ENCODE assay signal across 15 cellular contexts in the genomic region with DNA sequence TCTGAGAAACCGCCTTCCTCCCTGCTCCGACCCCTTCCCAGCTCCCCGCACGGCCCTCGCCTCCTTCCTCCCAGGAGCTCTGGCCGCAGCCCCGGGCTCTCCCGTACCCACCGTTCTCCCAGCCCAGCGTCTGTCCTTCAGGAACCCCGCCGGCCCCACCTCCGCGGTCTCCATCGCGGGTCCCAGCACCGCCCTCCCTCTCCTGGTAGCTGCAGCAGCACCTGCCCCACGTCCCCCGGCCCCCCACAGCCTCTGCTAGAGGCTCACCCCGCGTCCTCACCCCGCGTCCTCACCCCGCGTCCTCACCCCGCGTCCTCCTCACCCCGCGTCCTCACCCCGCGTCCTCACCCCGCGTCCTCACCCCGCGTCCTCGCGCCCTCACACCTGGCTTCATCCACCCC.
DNase-seq lines count a peak whose midpoint lies in the region; ATAC-seq and TF ChIP-seq lines count a peak whose summit lies in the region.
"Had no signal": no experiment of that assay in that cellular context is flagged by ENCODE, and none has a peak within 500 bp of the region (broad histone marks: within the 10 kb centered on the region; RNA-seq: fewer than 3 reads in every experiment).

No MANE protein-coding gene starts in this region.

- no peaks in the 10 kb centered on the region for H3K4me1 ChIP-seq in right cardiac atrium (ENCODE audit: control insufficient read depth, insufficient read depth, low read length)
- H3K4me1 ChIP-seq in psoas muscle = no peaks in the 10 kb centered on the region
- H3K4me1 ChIP-seq in smooth muscle cell (ENCODE audit: low read depth) = no peaks in the 10 kb centered on the region

- no peaks in the 10 kb centered on the region for H4K20me1 ChIP-seq in smooth muscle cell (ENCODE audit: low read depth)

- H3K27ac ChIP-seq in right cardiac atrium (ENCODE audit: low read length) (no peak overlapping the region), psoas muscle (no peak overlapping the region), smooth muscle cell (ENCODE audit: low read depth) (no peak overlapping the region)

- no peaks in the 10 kb centered on the region for H3K36me3 Mint-ChIP-seq in WTC11
- no peaks in the 10 kb centered on the region for H3K36me3 Mint-ChIP-seq in progenitor cell of endocrine pancreas (ENCODE audit: insufficient read depth)

- no peak overlapping the region for H3K4me2 ChIP-seq in smooth muscle cell

- intact Hi-C loops in right cardiac atrium (cut with DNase I) (no loop called here), psoas muscle (cut with DNase I) (no loop called here)

- ATAC-seq in WTC11 = peak; percentile 57
- no peak for ATAC-seq in right cardiac atrium
- no peak for ATAC-seq in psoas muscle

- no peak overlapping the region for H3K9ac ChIP-seq in smooth muscle cell (ENCODE audit: low read depth)

- TF ChIP-seq CTCF in WTC11 (IDR thresholded peaks at IDR 0.05) = no peak
- TF ChIP-seq CTCF in psoas muscle (IDR thresholded peaks at IDR 0.05) = no peak
- no peak for TF ChIP-seq CTCF in progenitor cell of endocrine pancreas (IDR thresholded peaks at IDR 0.05; ENCODE audit: unreplicated experiment)
- no peak for TF ChIP-seq CTCF in smooth muscle cell (IDR thresholded peaks at IDR 0.05; ENCODE audit: borderline replicate concordance, insufficient read depth, poor library complexity, severe bottlenecking)

- DNase-seq in H7 (peak; percentile 79), WTC11 (ENCODE audit: low spot score) (peak; percentile 38), right cardiac atrium (peak in 2 of 3 donors; percentile 36 to 55), psoas muscle (peak; percentile 6 to 45), NCI-H510A treated with DMSO at 0.1 percent for 48 hours (lab: John Stamatoyannopoulos, UW) (no peak), progenitor cell of endocrine pancreas (ENCODE audit: low spot score, unreplicated experiment) (no peak), smooth muscle cell (lab: John Stamatoyannopoulos, UW; ENCODE audit: unreplicated experiment) (no peak)
- DNase-seq: DMS 273 treated with DMSO at 0.1 percent for 48 hours, IMR-90, Kasumi-1, NCI-H2029, NCI-H2171 treated with DMSO at 0.1 percent for 48 hours, NCI-H524, RPMI8226 had no signal

- POLR2A ChIA-PET in WTC11 (lab: Charles Lee) = no interaction called here

- no peak overlapping the region for H3K4me3 Mint-ChIP-seq in WTC11
- H3K4me3 Mint-ChIP-seq in progenitor cell of endocrine pancreas (ENCODE audit: low read depth) = no peak overlapping the region
- H3K4me3 Mint-ChIP-seq: B cell had no signal

- 79% methylated on average over 37 of the region's 37 CpGs for WGBS in right cardiac atrium
- 74 to 81% (median 79%) methylated on average over 31 to 37 of the region's 37 CpGs for WGBS in psoas muscle, 3 donors
- 88% methylated on average over 10 of the region's 37 CpGs for WGBS in smooth muscle cell (ENCODE audit: low lambda C conversion rate)

- H3K4me1 Mint-ChIP-seq in WTC11 = peaks cover 3% of the 10 kb centered on the region
- H3K4me1 Mint-ChIP-seq in progenitor cell of endocrine pancreas (ENCODE audit: low read depth) = peaks cover 2% of the 10 kb centered on the region
- H3K4me1 Mint-ChIP-seq: B cell had no signal

- H3K9me3 ChIP-seq in right cardiac atrium (ENCODE audit: control insufficient read depth, low read length) (no peaks in the 10 kb centered on the region), psoas muscle (no peaks in the 10 kb centered on the region), smooth muscle cell (replicated peaks; ENCODE audit: low read depth) (no peaks in the 10 kb centered on the region)

- H3K79me2 ChIP-seq in smooth muscle cell (ENCODE audit: low read depth) = no peaks in the 10 kb centered on the region

- no peaks in the 10 kb centered on the region for H3K36me3 ChIP-seq in H7 (replicated peaks; ENCODE audit: control insufficient read depth, insufficient read depth, low read length)
- no peaks in the 10 kb centered on the region for H3K36me3 ChIP-seq in psoas muscle (ENCODE audit: insufficient read depth in 1 of 2, low read depth in 1 of 2)
- H3K36me3 ChIP-seq in smooth muscle cell (ENCODE audit: low read depth) = no peaks in the 10 kb centered on the region

- H3K9me3 Mint-ChIP-seq in WTC11 (no peaks in the 10 kb centered on the region), progenitor cell of endocrine pancreas (ENCODE audit: low read depth) (no peaks in the 10 kb centered on the region)

- H3K27me3 ChIP-seq in H7 (ENCODE audit: control insufficient read depth, insufficient read depth, low read length) (no peaks in the 10 kb centered on the region), right cardiac atrium (ENCODE audit: control insufficient read depth, insufficient read depth) (no peaks in the 10 kb centered on the region), psoas muscle (ENCODE audit: insufficient read depth in 3 of 3, low read length in 2 of 3) (peaks cover 0 to 64% (median 10%) of the 10 kb centered on the region in 3 donors), smooth muscle cell (ENCODE audit: low read depth) (no peaks in the 10 kb centered on the region)

- H3K27me3 Mint-ChIP-seq in WTC11 (ENCODE audit: low read depth) = no peaks in the 10 kb centered on the region
- H3K27me3 Mint-ChIP-seq in progenitor cell of endocrine pancreas = peaks cover 3% of the 10 kb centered on the region

- CTCF ChIA-PET in WTC11 (lab: Charles Lee) = interaction anchor here (0.5 to 3.1 kb wide), 3 partner anchors 27 to 226 kb away, joined by 3 to 9 read pairs (median 4); no protein-coding TSS in a partner anchor

- H3K4me3 ChIP-seq in H7 (ENCODE audit: insufficient read depth, low read depth, low read length) = no peak overlapping the region
- H3K4me3 ChIP-seq in right cardiac atrium (ENCODE audit: low read length) = no peak overlapping the region
- H3K4me3 ChIP-seq in psoas muscle = no peak overlapping the region
- H3K4me3 ChIP-seq in smooth muscle cell = no peak overlapping the region

- H3F3A ChIP-seq in smooth muscle cell (ENCODE audit: low read depth) = no peaks in the 10 kb centered on the region

- H2AFZ ChIP-seq in smooth muscle cell (ENCODE audit: low read depth) = no peak overlapping the region

- H3K27ac Mint-ChIP-seq in WTC11 (no peak overlapping the region), progenitor cell of endocrine pancreas (no peak overlapping the region)
- H3K27ac Mint-ChIP-seq: B cell had no signal

TF ChIP-seq in WTC11, 78 proteins besides CTCF, POLR2A, EP300 and RAD21 (continues in another document):
- no peak for TF ChIP-seq OVOL2 (CRISPR knock-in tag; IDR thresholded peaks at IDR 0.05; ENCODE audit: borderline replicate concordance)
- TF ChIP-seq, protein P1, sequence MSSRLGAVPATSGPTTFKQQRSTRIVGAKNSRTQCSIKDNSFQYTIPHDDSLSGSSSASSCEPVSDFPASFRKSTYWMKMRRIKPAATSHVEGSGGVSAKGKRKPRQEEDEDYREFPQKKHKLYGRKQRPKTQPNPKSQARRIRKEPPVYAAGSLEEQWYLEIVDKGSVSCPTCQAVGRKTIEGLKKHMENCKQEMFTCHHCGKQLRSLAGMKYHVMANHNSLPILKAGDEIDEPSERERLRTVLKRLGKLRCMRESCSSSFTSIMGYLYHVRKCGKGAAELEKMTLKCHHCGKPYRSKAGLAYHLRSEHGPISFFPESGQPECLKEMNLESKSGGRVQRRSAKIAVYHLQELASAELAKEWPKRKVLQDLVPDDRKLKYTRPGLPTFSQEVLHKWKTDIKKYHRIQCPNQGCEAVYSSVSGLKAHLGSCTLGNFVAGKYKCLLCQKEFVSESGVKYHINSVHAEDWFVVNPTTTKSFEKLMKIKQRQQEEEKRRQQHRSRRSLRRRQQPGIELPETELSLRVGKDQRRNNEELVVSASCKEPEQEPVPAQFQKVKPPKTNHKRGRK (CRISPR knock-in tag; IDR thresholded peaks at IDR 0.05; ENCODE audit: borderline replicate concordance) = no peak
- TF ChIP-seq, protein P2, sequence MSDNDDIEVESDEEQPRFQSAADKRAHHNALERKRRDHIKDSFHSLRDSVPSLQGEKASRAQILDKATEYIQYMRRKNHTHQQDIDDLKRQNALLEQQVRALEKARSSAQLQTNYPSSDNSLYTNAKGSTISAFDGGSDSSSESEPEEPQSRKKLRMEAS (CRISPR knock-in tag; IDR thresholded peaks at IDR 0.05) = no peak
- TF ChIP-seq, protein P3, sequence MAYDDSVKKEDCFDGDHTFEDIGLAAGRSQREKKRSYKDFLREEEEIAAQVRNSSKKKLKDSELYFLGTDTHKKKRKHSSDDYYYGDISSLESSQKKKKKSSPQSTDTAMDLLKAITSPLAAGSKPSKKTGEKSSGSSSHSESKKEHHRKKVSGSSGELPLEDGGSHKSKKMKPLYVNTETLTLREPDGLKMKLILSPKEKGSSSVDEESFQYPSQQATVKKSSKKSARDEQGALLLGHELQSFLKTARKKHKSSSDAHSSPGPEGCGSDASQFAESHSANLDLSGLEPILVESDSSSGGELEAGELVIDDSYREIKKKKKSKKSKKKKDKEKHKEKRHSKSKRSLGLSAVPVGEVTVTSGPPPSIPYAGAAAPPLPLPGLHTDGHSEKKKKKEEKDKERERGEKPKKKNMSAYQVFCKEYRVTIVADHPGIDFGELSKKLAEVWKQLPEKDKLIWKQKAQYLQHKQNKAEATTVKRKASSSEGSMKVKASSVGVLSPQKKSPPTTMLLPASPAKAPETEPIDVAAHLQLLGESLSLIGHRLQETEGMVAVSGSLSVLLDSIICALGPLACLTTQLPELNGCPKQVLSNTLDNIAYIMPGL (CRISPR knock-in tag; IDR thresholded peaks at IDR 0.05) = no peak
- TF ChIP-seq, protein P4, sequence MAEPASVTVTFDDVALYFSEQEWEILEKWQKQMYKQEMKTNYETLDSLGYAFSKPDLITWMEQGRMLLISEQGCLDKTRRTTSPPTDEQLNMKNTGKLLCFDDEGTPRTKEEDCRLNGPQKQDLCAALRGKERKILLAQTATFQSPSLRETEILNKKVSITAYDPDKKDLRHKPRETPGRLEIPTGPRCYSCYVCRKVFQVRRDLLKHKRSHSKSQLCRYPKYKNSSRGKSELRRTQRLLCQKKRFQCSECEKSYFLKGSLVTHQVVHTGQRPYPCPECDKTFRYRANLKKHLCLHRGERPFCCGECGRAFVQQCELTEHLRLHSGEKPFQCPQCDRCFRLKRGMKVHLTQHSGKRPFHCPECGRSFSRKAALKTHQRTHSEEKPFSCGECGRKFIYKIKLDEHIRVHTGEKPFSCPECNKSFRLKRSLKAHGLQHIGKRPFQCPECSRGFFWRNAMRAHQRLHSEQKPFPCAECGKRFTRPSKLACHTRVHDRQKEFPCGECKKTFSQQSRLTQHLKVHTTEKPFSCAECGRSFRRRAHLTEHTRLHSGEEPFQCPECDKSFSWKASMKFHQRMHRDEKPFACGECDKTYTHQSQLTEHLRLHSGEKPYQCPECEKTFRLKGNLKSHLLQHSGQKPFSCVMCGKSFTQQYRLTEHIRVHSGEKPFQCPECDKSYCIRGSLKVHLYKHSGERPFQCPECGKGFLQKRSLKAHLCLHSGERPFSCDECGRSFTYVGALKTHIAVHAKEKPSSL (CRISPR knock-in tag; conservative IDR thresholded peaks at IDR 0.05) = no peak
- TF ChIP-seq KAT7 (CRISPR knock-in tag; IDR thresholded peaks at IDR 0.05; ENCODE audit: borderline replicate concordance) = no peak
- TF ChIP-seq NR1H2 (CRISPR knock-in tag; IDR thresholded peaks at IDR 0.05) = no peak

Comparison
In these comparisons a context has a peak if more than half of its experiments do, and no peak if none do; other contexts are left out.
1. DNase-seq: peak in H7 (single experiment), WTC11 (single experiment), right cardiac atrium (2 of 3) and psoas muscle (2 of 2); none in NCI-H510A treated with DMSO at 0.1 percent for 48 hours (single experiment), progenitor cell of endocrine pancreas (single experiment) and smooth muscle cell (single experiment).